Comparison of ENCODE assay signal across 8 cellular contexts in genomic region chr16:69762843-69763556, GRCh38. TPM values are rescaled to one million over a fixed set of nuclear protein-coding genes. Genes with fewer than 3 reads are reported as not detected.
DNase-seq lines count a peak whose midpoint lies in the region; ATAC-seq and TF ChIP-seq lines count a peak whose summit lies in the region.

No MANE protein-coding gene starts in this region.

- 1% methylated on average over 13 of the region's 13 CpGs for whole genome bisulfite sequencing in liver
- WGBS in thyroid gland, 2 donors: 3 to 6% methylated on average over 13 of the region's 13 CpGs

- DNase-seq in BE2C (no peak), NT2/D1 (ENCODE audit: low read depth, low spot score) (no peak), chondrocyte (ENCODE audit: low spot score) (no peak), thyroid gland (peak; percentile 35 to 38)

- H3K27me3 Mint-ChIP-seq in chondrocyte (ENCODE audit: low read depth): no peaks in the 10 kb centered on the region

- H3K27ac ChIP-seq in liver (ENCODE audit: low read depth in 1 of 2, low read length in 2 of 2) (peak overlapping the region; percentile 79 to 91), thyroid gland (peak overlapping the region; percentile 70 to 86 (median 73))

- H3K9me3 ChIP-seq in BE2C: no peaks in the 10 kb centered on the region
- no peaks in the 10 kb centered on the region for H3K9me3 ChIP-seq in NT2/D1 (ENCODE audit: insufficient read depth, low read length)
- H3K9me3 ChIP-seq in liver (ENCODE audit: control insufficient read depth in 4 of 4, low read length in 3 of 4): no peaks in the 10 kb centered on the region
- H3K9me3 ChIP-seq in thyroid gland: no peaks in the 10 kb centered on the region

- peak overlapping the region; percentile 94 for H3K9ac ChIP-seq in NT2/D1 (ENCODE audit: insufficient read length, low read depth)
- H3K9ac ChIP-seq in liver (ENCODE audit: low read depth in 1 of 2, low read length in 2 of 2): peak overlapping the region; percentile 91 to 95

- intact Hi-C loops in thyroid gland (cut with DNase I): no loop called here

- TF ChIP-seq RAD21 in liver (IDR thresholded peaks at IDR 0.05): no peak

- no peak for TF ChIP-seq POLR2A in thyroid gland (IDR thresholded peaks at IDR 0.05)

- H3K36me3 ChIP-seq in BE2C: no peaks in the 10 kb centered on the region
- H3K36me3 ChIP-seq in NT2/D1 (ENCODE audit: insufficient read depth, insufficient read length, low read length): peaks cover 5% of the 10 kb centered on the region
- no peaks in the 10 kb centered on the region for H3K36me3 ChIP-seq in liver (ENCODE audit: control insufficient read depth in 4 of 4, insufficient read depth in 3 of 4, low read depth in 1 of 4, low read length in 3 of 4)
- no peaks in the 10 kb centered on the region for H3K36me3 ChIP-seq in thyroid gland

- peaks cover 10% of the 10 kb centered on the region for H3K4me1 Mint-ChIP-seq in chondrocyte (ENCODE audit: low read depth)

- H3K36me3 Mint-ChIP-seq in chondrocyte (ENCODE audit: low read depth): no peaks in the 10 kb centered on the region

- H3K27me3 ChIP-seq in BE2C: no peaks in the 10 kb centered on the region
- H3K27me3 ChIP-seq in NT2/D1 (ENCODE audit: insufficient read depth, insufficient read length): no peaks in the 10 kb centered on the region
- no peaks in the 10 kb centered on the region for H3K27me3 ChIP-seq in liver (ENCODE audit: control insufficient read depth in 4 of 4, insufficient read depth in 4 of 4, low read length in 3 of 4)
- H3K27me3 ChIP-seq in thyroid gland: no peaks in the 10 kb centered on the region

- H3K4me3 ChIP-seq in BE2C (ENCODE audit: low read depth, low read length) (peak overlapping the region; percentile 92), NT2/D1 (ENCODE audit: insufficient read length, low read depth) (peak overlapping the region; percentile 96), liver (ENCODE audit: low read depth in 1 of 3, low read length in 3 of 3) (peak overlapping the region; percentile 92 to 95 (median 95)), thyroid gland (replicated peaks in 1 of 3) (peak overlapping the region; percentile 27 to 96 (median 80))

- peak overlapping the region; percentile 99 for H3K27ac Mint-ChIP-seq in chondrocyte (ENCODE audit: unreplicated experiment)

- no peak for TF ChIP-seq CTCF in BE2C (IDR thresholded peaks at IDR 0.05; ENCODE audit: low read depth, low read length)
- no peak for TF ChIP-seq CTCF in chondrocyte (IDR thresholded peaks at IDR 0.05)
- no peak for TF ChIP-seq CTCF in liver (IDR thresholded peaks at IDR 0.05; ENCODE audit: low read depth, low read length, missing input control)
- no peak for TF ChIP-seq CTCF in thyroid gland (IDR thresholded peaks at IDR 0.05)

- ATAC-seq in GM21529 (IDR thresholded peaks at IDR 0.05; ENCODE audit: unreplicated experiment) (peak; percentile 27), GM18907 (IDR thresholded peaks at IDR 0.05; ENCODE audit: unreplicated experiment) (no peak), GM21447 (IDR thresholded peaks at IDR 0.05; ENCODE audit: unreplicated experiment) (no peak)

- H3K9me3 Mint-ChIP-seq in chondrocyte (ENCODE audit: low read depth): no peaks in the 10 kb centered on the region

- peak overlapping the region; percentile 91 for H3K4me3 Mint-ChIP-seq in chondrocyte (ENCODE audit: unreplicated experiment)

- peaks cover 7% of the 10 kb centered on the region; the same call in 1 of the 2 replicates for H3K4me1 ChIP-seq in BE2C
- no peaks in the 10 kb centered on the region for H3K4me1 ChIP-seq in NT2/D1 (ENCODE audit: insufficient read depth, insufficient read length)
- H3K4me1 ChIP-seq in liver (ENCODE audit: control insufficient read depth in 4 of 4, insufficient read depth in 4 of 4, low read length in 3 of 4): peaks cover 0 to 15% (median 15%) of the 10 kb centered on the region in 4 donors
- H3K4me1 ChIP-seq in thyroid gland: peaks cover 7 to 15% of the 10 kb centered on the region in 2 donors

TF ChIP-seq in liver, 16 proteins besides CTCF, POLR2A, EP300 and RAD21:
- no peak for TF ChIP-seq HNF4A (conservative IDR thresholded peaks at IDR 0.05)
- TF ChIP-seq, protein P1, sequence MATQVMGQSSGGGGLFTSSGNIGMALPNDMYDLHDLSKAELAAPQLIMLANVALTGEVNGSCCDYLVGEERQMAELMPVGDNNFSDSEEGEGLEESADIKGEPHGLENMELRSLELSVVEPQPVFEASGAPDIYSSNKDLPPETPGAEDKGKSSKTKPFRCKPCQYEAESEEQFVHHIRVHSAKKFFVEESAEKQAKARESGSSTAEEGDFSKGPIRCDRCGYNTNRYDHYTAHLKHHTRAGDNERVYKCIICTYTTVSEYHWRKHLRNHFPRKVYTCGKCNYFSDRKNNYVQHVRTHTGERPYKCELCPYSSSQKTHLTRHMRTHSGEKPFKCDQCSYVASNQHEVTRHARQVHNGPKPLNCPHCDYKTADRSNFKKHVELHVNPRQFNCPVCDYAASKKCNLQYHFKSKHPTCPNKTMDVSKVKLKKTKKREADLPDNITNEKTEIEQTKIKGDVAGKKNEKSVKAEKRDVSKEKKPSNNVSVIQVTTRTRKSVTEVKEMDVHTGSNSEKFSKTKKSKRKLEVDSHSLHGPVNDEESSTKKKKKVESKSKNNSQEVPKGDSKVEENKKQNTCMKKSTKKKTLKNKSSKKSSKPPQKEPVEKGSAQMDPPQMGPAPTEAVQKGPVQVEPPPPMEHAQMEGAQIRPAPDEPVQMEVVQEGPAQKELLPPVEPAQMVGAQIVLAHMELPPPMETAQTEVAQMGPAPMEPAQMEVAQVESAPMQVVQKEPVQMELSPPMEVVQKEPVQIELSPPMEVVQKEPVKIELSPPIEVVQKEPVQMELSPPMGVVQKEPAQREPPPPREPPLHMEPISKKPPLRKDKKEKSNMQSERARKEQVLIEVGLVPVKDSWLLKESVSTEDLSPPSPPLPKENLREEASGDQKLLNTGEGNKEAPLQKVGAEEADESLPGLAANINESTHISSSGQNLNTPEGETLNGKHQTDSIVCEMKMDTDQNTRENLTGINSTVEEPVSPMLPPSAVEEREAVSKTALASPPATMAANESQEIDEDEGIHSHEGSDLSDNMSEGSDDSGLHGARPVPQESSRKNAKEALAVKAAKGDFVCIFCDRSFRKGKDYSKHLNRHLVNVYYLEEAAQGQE (IDR thresholded peaks at IDR 0.05): no peak
- no peak for TF ChIP-seq EGR1 (IDR thresholded peaks at IDR 0.05; ENCODE audit: low read depth in 2 of 2)
- TF ChIP-seq ATF3 (IDR thresholded peaks at IDR 0.05): no peak
- TF ChIP-seq RXRA (IDR thresholded peaks at IDR 0.05): no peak
- no peak for TF ChIP-seq SP1 (IDR thresholded peaks at IDR 0.05)
- no peak for TF ChIP-seq JUND (IDR thresholded peaks at IDR 0.05)
- no peak for TF ChIP-seq FOXA1 (IDR thresholded peaks at IDR 0.05)
- TF ChIP-seq GABPA (IDR thresholded peaks at IDR 0.05 in 1 of 2, conservative IDR thresholded peaks at IDR 0.05 in 1 of 2): no peak
- TF ChIP-seq, protein P2, sequence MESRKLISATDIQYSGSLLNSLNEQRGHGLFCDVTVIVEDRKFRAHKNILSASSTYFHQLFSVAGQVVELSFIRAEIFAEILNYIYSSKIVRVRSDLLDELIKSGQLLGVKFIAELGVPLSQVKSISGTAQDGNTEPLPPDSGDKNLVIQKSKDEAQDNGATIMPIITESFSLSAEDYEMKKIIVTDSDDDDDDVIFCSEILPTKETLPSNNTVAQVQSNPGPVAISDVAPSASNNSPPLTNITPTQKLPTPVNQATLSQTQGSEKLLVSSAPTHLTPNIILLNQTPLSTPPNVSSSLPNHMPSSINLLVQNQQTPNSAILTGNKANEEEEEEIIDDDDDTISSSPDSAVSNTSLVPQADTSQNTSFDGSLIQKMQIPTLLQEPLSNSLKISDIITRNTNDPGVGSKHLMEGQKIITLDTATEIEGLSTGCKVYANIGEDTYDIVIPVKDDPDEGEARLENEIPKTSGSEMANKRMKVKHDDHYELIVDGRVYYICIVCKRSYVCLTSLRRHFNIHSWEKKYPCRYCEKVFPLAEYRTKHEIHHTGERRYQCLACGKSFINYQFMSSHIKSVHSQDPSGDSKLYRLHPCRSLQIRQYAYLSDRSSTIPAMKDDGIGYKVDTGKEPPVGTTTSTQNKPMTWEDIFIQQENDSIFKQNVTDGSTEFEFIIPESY (IDR thresholded peaks at IDR 0.05): no peak
- TF ChIP-seq, protein P3, sequence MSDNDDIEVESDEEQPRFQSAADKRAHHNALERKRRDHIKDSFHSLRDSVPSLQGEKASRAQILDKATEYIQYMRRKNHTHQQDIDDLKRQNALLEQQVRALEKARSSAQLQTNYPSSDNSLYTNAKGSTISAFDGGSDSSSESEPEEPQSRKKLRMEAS (IDR thresholded peaks at IDR 0.05): no peak
- no peak for TF ChIP-seq TAF1 (conservative IDR thresholded peaks at IDR 0.05)
- no peak for TF ChIP-seq HNF4G (IDR thresholded peaks at IDR 0.05)
- no peak for TF ChIP-seq FOXA2 (IDR thresholded peaks at IDR 0.05)
- no peak for TF ChIP-seq YY1 (IDR thresholded peaks at IDR 0.05)
- no peak for TF ChIP-seq NR2F2 (IDR thresholded peaks at IDR 0.05)

RNA-seq across cellular contexts. Expression of gene WWP2, which starts 0.9 kb away (rescaled TPM):
- polyA plus RNA-seq in BE2C (2012; ENCODE audit: insufficient read depth, insufficient read length, low read depth): 20.8 TPM
- total RNA-seq in chondrocyte (37.9 to 41.2 TPM (median 39.9 TPM) in 3 replicates), liver (10 to 100 TPM; 15.8 to 22.7 TPM), thyroid gland (10 to 100 TPM; 35.9 to 72.1 (median 47.7) TPM)
- polyA plus RNA-seq in liver: 10 to 100 TPM in 1 of 2 donors, 1 to 10 TPM in 1; 8.6 to 11.5 TPM

RNA-seq across cellular contexts. Expression of gene NOB1, which starts 8.3 kb away (rescaled TPM):
- polyA plus RNA-seq in BE2C (2012; ENCODE audit: insufficient read depth, insufficient read length, low read depth): 205 TPM
- 23.9 to 25.7 TPM (median 25.3 TPM) in 3 replicates for total RNA-seq in chondrocyte
- total RNA-seq in liver: 10 to 100 TPM in 1 of 2 donors, 1 to 10 TPM in 1; 6.9 to 10.1 TPM
- 10 to 100 TPM; 14.9 to 19.7 TPM for polyA plus RNA-seq in liver
- total RNA-seq in thyroid gland: 10 to 100 TPM; 37.4 to 51.2 (median 43.1) TPM

RNA-seq across cellular contexts. Expression of gene NQO1, which starts 36.6 kb away (rescaled TPM):
- polyA plus RNA-seq in BE2C (2012; ENCODE audit: insufficient read depth, insufficient read length, low read depth): 25.0 TPM
- total RNA-seq in chondrocyte: 64.3 to 345 TPM (median 68.8 TPM) in 3 replicates
- 1 to 10 TPM; 1.9 TPM for total RNA-seq in liver
- polyA plus RNA-seq in liver: 1 to 10 TPM in 1 of 2 donors, under 1 TPM in 1; 0.92 to 5.5 TPM
- 1,000 to 10,000 TPM in 1 of 4 donors, 100 to 1,000 TPM in 3; 321 to 1,811 (median 577) TPM for total RNA-seq in thyroid gland

Comparison
In these comparisons a context has a peak if more than half of its experiments do, and no peak if none do; other contexts are left out.
1. DNase-seq: peak in thyroid gland (2 of 2); none in BE2C (single experiment), NT2/D1 (single experiment) and chondrocyte (single experiment).
2. RNA of gene NQO1, which starts 36.6 kb away (total RNA-seq): 321 to 1,811 TPM in thyroid gland and 64.3 to 345 TPM in chondrocyte; 1.9 TPM in liver; every median in the first group is over 10 times any median in the second.
3. Peak in every context shown above with its lines, with median percentiles within 50 percentile points of each other: H3K4me3 ChIP-seq.